27 cellular contexts compared by ENCODE assay signal in genomic region chr10:24477925-24478324, GRCh38.
"Had no signal": no experiment of that assay in that cellular context is flagged by ENCODE, and none has a peak within 500 bp of the region (broad histone marks: within the 10 kb centered on the region; RNA-seq: fewer than 3 reads in every experiment).

No MANE protein-coding gene starts in this region.

- H3K9me3 ChIP-seq: esophagus squamous epithelium, gastrocnemius medialis had no signal

- H3K4me3 ChIP-seq: coronary artery, dorsolateral prefrontal cortex, esophagus squamous epithelium, gastrocnemius medialis, heart right ventricle, lung had no signal

- H3K36me3 Mint-ChIP-seq: memory B cell had no signal

- H3K4me1 Mint-ChIP-seq: memory B cell had no signal

- ATAC-seq: esophagus mucosa, gastrocnemius medialis, heart right ventricle, left lobe of liver, left ventricle myocardium superior had no signal

- H3K4me3 Mint-ChIP-seq: memory B cell had no signal

- DNase-seq: dermis blood vessel endothelial cell; effector CD4-positive, alpha-beta T cell; effector memory CD4-positive, alpha-beta T cell; erythroblast; esophagus squamous epithelium; foreskin fibroblast; foreskin melanocyte; gastrocnemius medialis; glutamatergic neuron; head of caudate nucleus; heart right ventricle; hippocampal formation; islet precursor cell; kidney; kidney glomerular epithelial cell; left colon; left ventricle myocardium superior; mammary epithelial cell; mesendoderm; midbrain had no signal

- H3K27me3 ChIP-seq: dorsolateral prefrontal cortex, esophagus squamous epithelium, gastrocnemius medialis, heart right ventricle had no signal

- H3K27ac ChIP-seq: coronary artery, epithelial cell of prostate, esophagus squamous epithelium, heart right ventricle had no signal

- H3K27ac Mint-ChIP-seq: memory B cell had no signal
